ENCODE assay signal across 15 cellular contexts in genomic region chr7:94513565-94513860, GRCh38. TPM values are rescaled to one million over a fixed set of nuclear protein-coding genes. Genes with fewer than 3 reads are reported as not detected.
DNase-seq lines count a peak whose midpoint lies in the region; ATAC-seq and TF ChIP-seq lines count a peak whose summit lies in the region.
"Had no signal": no experiment of that assay in that cellular context is flagged by ENCODE, and none has a peak within 500 bp of the region (broad histone marks: within the 10 kb centered on the region; RNA-seq: fewer than 3 reads in every experiment).

No MANE protein-coding gene starts in this region.

- H2BK5ac ChIP-seq in mesendoderm (ENCODE audit: low read length) = peak overlapping the region; percentile 36

- peak overlapping the region; percentile 87 for H3K9ac ChIP-seq in Loucy (ENCODE audit: low read depth, low read length, poor library complexity, severe bottlenecking)
- no peak overlapping the region for H3K9ac ChIP-seq in adipocyte (ENCODE audit: low read length)
- H3K9ac ChIP-seq in mesendoderm (ENCODE audit: low read length) = peak overlapping the region; percentile 48

- no peak for TF ChIP-seq CTCF in Loucy (conservative IDR thresholded peaks at IDR 0.05; ENCODE audit: low read length)

- peak overlapping the region; percentile 75 for H3K18ac ChIP-seq in mesendoderm (ENCODE audit: low read length)

- H3K4me3 ChIP-seq in CD4-positive, CD25-positive, alpha-beta regulatory T cell (ENCODE audit: low read depth, low read length) = no peak overlapping the region
- H3K4me3 ChIP-seq in Loucy (ENCODE audit: low read length, poor library complexity, severe bottlenecking) (peak overlapping the region; percentile 79), adipocyte (ENCODE audit: low read length) (no peak overlapping the region), mesendoderm (ENCODE audit: low read length) (no peak overlapping the region)
- H3K4me3 ChIP-seq: lower lobe of right lung had no signal

- H3K4me1 ChIP-seq in CD4-positive, CD25-positive, alpha-beta regulatory T cell (ENCODE audit: control insufficient read depth, insufficient read depth, low read length, poor library complexity, severe bottlenecking) = peaks cover 32% of the 10 kb centered on the region
- H3K4me1 ChIP-seq in Loucy (ENCODE audit: insufficient read depth, low read length, poor library complexity, severe bottlenecking) = peaks cover 59% of the 10 kb centered on the region
- peaks cover 20% of the 10 kb centered on the region for H3K4me1 ChIP-seq in adipocyte (ENCODE audit: control insufficient read depth, insufficient read depth, low read length)
- H3K4me1 ChIP-seq in mesendoderm (ENCODE audit: control insufficient read depth, low read depth, low read length) = peaks cover 10% of the 10 kb centered on the region

- no peak overlapping the region for H4K5ac ChIP-seq in mesendoderm (ENCODE audit: low read length)

- H3K27ac ChIP-seq in CD4-positive, CD25-positive, alpha-beta regulatory T cell (ENCODE audit: insufficient read depth, low read length, poor library complexity, severe bottlenecking) = no peak overlapping the region
- H3K27ac ChIP-seq in mesendoderm (ENCODE audit: low read depth, low read length) = no peak overlapping the region

- H2AK5ac ChIP-seq in mesendoderm (ENCODE audit: low read length) = peak overlapping the region; percentile 4

- DNase-seq in CD4-positive, CD25-positive, alpha-beta regulatory T cell = no peak
- DNase-seq in adipocyte (ENCODE audit: low read depth) (peak; percentile 6), mesendoderm (no peak), NCI-H2081 treated with DMSO at 0.1 percent for 48 hours (lab: John Stamatoyannopoulos, UW) (no peak), middle frontal gyrus (ENCODE audit: extremely low spot score, low spot score) (no peak)
- DNase-seq: activated CD4-positive, CD25-positive, alpha-beta regulatory T cell; C1 segment of cervical spinal cord; lower lobe of right lung; natural killer cell; NCI-H1930; RPMI8226; T-cell had no signal

- no peak overlapping the region for H2AFZ ChIP-seq in Loucy (ENCODE audit: low read length)

- peak overlapping the region; percentile 40 for H3K56ac ChIP-seq in mesendoderm (ENCODE audit: low read length)

- H3K9me3 ChIP-seq in CD4-positive, CD25-positive, alpha-beta regulatory T cell (ENCODE audit: control insufficient read depth in 2 of 2, low read length in 2 of 2) = no peaks in the 10 kb centered on the region
- H3K9me3 ChIP-seq in Loucy (ENCODE audit: insufficient read depth, low read depth, low read length) (no peaks in the 10 kb centered on the region), adipocyte (ENCODE audit: control insufficient read depth, low read length) (no peaks in the 10 kb centered on the region)
- H3K9me3 ChIP-seq: lower lobe of right lung had no signal

- no peaks in the 10 kb centered on the region for H3K27me3 ChIP-seq in CD4-positive, CD25-positive, alpha-beta regulatory T cell (ENCODE audit: control insufficient read depth, insufficient read depth, low read length)
- no peaks in the 10 kb centered on the region for H3K27me3 ChIP-seq in Loucy (ENCODE audit: insufficient read depth, low read length, poor library complexity, severe bottlenecking)
- H3K27me3 ChIP-seq in adipocyte (replicated peaks; ENCODE audit: control insufficient read depth, insufficient read depth, low read length) = no peaks in the 10 kb centered on the region
- no peaks in the 10 kb centered on the region for H3K27me3 ChIP-seq in mesendoderm (ENCODE audit: insufficient read depth, low read length, poor library complexity)

- no peaks in the 10 kb centered on the region for H3K9me3 Mint-ChIP-seq in CD4-positive, CD25-positive, alpha-beta regulatory T cell
- H3K9me3 Mint-ChIP-seq: natural killer cell, T-cell had no signal

- H4K8ac ChIP-seq in mesendoderm (ENCODE audit: low read depth, low read length) = no peak overlapping the region

- no peak for ATAC-seq in CD4-positive, CD25-positive, alpha-beta regulatory T cell (ENCODE audit: low read depth in 2 of 2)
- no peak for ATAC-seq in GM18867 (IDR thresholded peaks at IDR 0.05; ENCODE audit: unreplicated experiment)
- no peak for ATAC-seq in HG02885 (IDR thresholded peaks at IDR 0.05; ENCODE audit: poor library complexity, unreplicated experiment)
- ATAC-seq: lower lobe of right lung, natural killer cell, T-cell had no signal

- H3K27me3 Mint-ChIP-seq in CD4-positive, CD25-positive, alpha-beta regulatory T cell = no peaks in the 10 kb centered on the region
- H3K27me3 Mint-ChIP-seq: T-cell had no signal

- no peak overlapping the region for H3K23ac ChIP-seq in mesendoderm (ENCODE audit: low read length)

- H3K27ac Mint-ChIP-seq in CD4-positive, CD25-positive, alpha-beta regulatory T cell = peak overlapping the region in 2 of 3 donors; percentile 25 to 66

- H3K79me2 ChIP-seq in Loucy (ENCODE audit: insufficient read depth, low read length) = peaks cover 94% of the 10 kb centered on the region
- H3K79me2 ChIP-seq in mesendoderm (ENCODE audit: control insufficient read depth, insufficient read depth, low read length) = peaks cover 27% of the 10 kb centered on the region

- peak overlapping the region; percentile 73 for H2BK120ac ChIP-seq in mesendoderm (ENCODE audit: low read depth, low read length)

- no peak overlapping the region for H3K4ac ChIP-seq in mesendoderm (ENCODE audit: low read depth, low read length)

- no peaks in the 10 kb centered on the region for H3F3A ChIP-seq in Loucy (ENCODE audit: low read depth)

- peaks cover 76% of the 10 kb centered on the region for H4K20me1 ChIP-seq in Loucy (ENCODE audit: insufficient read depth, low read length, poor library complexity, severe bottlenecking)

- H3K36me3 ChIP-seq in CD4-positive, CD25-positive, alpha-beta regulatory T cell (ENCODE audit: control insufficient read depth, insufficient read depth, low read length) = peaks cover 8% of the 10 kb centered on the region
- H3K36me3 ChIP-seq in Loucy (ENCODE audit: insufficient read depth, low read length) (peaks cover 10% of the 10 kb centered on the region; the same call in 1 of the 2 replicates), adipocyte (ENCODE audit: control insufficient read depth, insufficient read depth, low read length, severe bottlenecking) (no peaks in the 10 kb centered on the region), mesendoderm (ENCODE audit: control insufficient read depth, insufficient read depth, low read length) (no peaks in the 10 kb centered on the region)
- H3K36me3 ChIP-seq: lower lobe of right lung had no signal

- H3K79me1 ChIP-seq in mesendoderm (ENCODE audit: low read length) = no peaks in the 10 kb centered on the region

- peak overlapping the region in 3 of 4 donors; percentile 2 to 59 (median 57) for H3K4me3 Mint-ChIP-seq in CD4-positive, CD25-positive, alpha-beta regulatory T cell
- H3K4me3 Mint-ChIP-seq: natural killer cell had no signal

- H3K4me2 ChIP-seq in Loucy (ENCODE audit: low read depth, low read length, poor library complexity, severe bottlenecking) (peak overlapping the region; percentile 82), mesendoderm (ENCODE audit: low read length) (peak overlapping the region; percentile 28)

- H3K4me1 Mint-ChIP-seq in CD4-positive, CD25-positive, alpha-beta regulatory T cell = peaks cover 49 to 64% (median 59%) of the 10 kb centered on the region in 4 donors

- H3K36me3 Mint-ChIP-seq in CD4-positive, CD25-positive, alpha-beta regulatory T cell = peaks cover 9% of the 10 kb centered on the region
- H3K36me3 Mint-ChIP-seq: natural killer cell had no signal

- H2BK15ac ChIP-seq in mesendoderm (replicated peaks; ENCODE audit: low read depth) = no peak overlapping the region

- no peaks in the 10 kb centered on the region for H3K9me2 ChIP-seq in Loucy (replicated peaks; ENCODE audit: low read depth, low read length)

RNA-seq across cellular contexts. Expression of gene CASD1, which starts 3.9 kb away (rescaled TPM):
- 21.8 TPM for total RNA-seq in CD4-positive, CD25-positive, alpha-beta regulatory T cell
- polyA plus RNA-seq in CD4-positive, CD25-positive, alpha-beta regulatory T cell = 10 to 100 TPM in 1 of 4 donors, 1 to 10 TPM in 3; 7.8 to 10.9 (median 8.6) TPM
- polyA plus RNA-seq in mesendoderm (2013, experiment 1 of 2) = 12.1 TPM
- polyA plus RNA-seq in mesendoderm (2013, experiment 2 of 2) = 11.8 TPM
